ENCODE assay signal across 16 cellular contexts in genomic region chr1:160884091-160884490, GRCh38. TPM values are rescaled to one million over a fixed set of nuclear protein-coding genes. Genes with fewer than 3 reads are reported as not detected.
DNase-seq lines count a peak whose midpoint lies in the region; ATAC-seq, FAIRE-seq and TF ChIP-seq lines count a peak whose summit lies in the region.
"Had no signal": no experiment of that assay in that cellular context is flagged by ENCODE, and none has a peak within 500 bp of the region (broad histone marks: within the 10 kb centered on the region; RNA-seq: fewer than 3 reads in every experiment).

No MANE protein-coding gene starts in this region.

- DNase-seq in NOMO-1 treated with DMSO at 0.1 percent for 48 hours (lab: John Stamatoyannopoulos, UW; ENCODE audit: unreplicated experiment) (peak; percentile 19), NOMO-1 treated with dmso at 0.1 percent for 144 hours (lab: John Stamatoyannopoulos, UW; ENCODE audit: unreplicated experiment) (no peak), MM.1S (no peak), SKM-1 treated with dmso at 0.1 percent for 144 hours (lab: John Stamatoyannopoulos, UW; ENCODE audit: unreplicated experiment) (peak; percentile 43), progenitor cell of endocrine pancreas (ENCODE audit: low spot score, unreplicated experiment) (no peak), GM19239 (ENCODE audit: insufficient read length, low spot score) (no peak), NCI-H345 (lab: John Stamatoyannopoulos, UW) (no peak)
- DNase-seq: CD4-positive, alpha-beta T cell; DMS 273 treated with DMSO at 0.1 percent for 48 hours; GM23248 had no signal

- H3K27me3 ChIP-seq in MM.1S (replicated peaks; ENCODE audit: insufficient read depth, low read length): no peaks in the 10 kb centered on the region
- H3K27me3 ChIP-seq: BLaER1 treated with 17β-estradiol and CSF1 and Interleukin-3, amounts not matched to agents 10 nM and 100 nM had no signal

- H3K9me2 ChIP-seq in MM.1S (replicated peaks; ENCODE audit: insufficient read depth, low read length): no peaks in the 10 kb centered on the region

- ATAC-seq in GM19452 (IDR thresholded peaks at IDR 0.05; ENCODE audit: unreplicated experiment): no peak

- no peak overlapping the region for H3K4me2 ChIP-seq in MM.1S (ENCODE audit: low read depth, low read length)
- H3K4me2 ChIP-seq: BLaER1 treated with 17β-estradiol and CSF1 and Interleukin-3, amounts not matched to agents 10 nM and 100 nM had no signal

- H3K9me3 Mint-ChIP-seq in progenitor cell of endocrine pancreas (ENCODE audit: low read depth): no peaks in the 10 kb centered on the region
- H3K9me3 Mint-ChIP-seq: CD4-positive, alpha-beta T cell had no signal

- H3F3A ChIP-seq in MM.1S (ENCODE audit: insufficient read depth, low read length): no peaks in the 10 kb centered on the region

- peak overlapping the region; percentile 65; the same call in 1 of the 2 replicates for H2AFZ ChIP-seq in MM.1S (ENCODE audit: low read length)
- H2AFZ ChIP-seq: GM23248 had no signal

- TF ChIP-seq CTCF in MM.1S (IDR thresholded peaks at IDR 0.05; ENCODE audit: low read length) (no peak), progenitor cell of endocrine pancreas (IDR thresholded peaks at IDR 0.05; ENCODE audit: unreplicated experiment) (no peak)

- H3K27ac Mint-ChIP-seq in progenitor cell of endocrine pancreas: peak overlapping the region; percentile 0
- H3K27ac Mint-ChIP-seq: CD4-positive, alpha-beta T cell had no signal

- H3K36me3 ChIP-seq in MM.1S (replicated peaks; ENCODE audit: insufficient read depth, low read length): no peaks in the 10 kb centered on the region
- H3K36me3 ChIP-seq: BLaER1 treated with 17β-estradiol and CSF1 and Interleukin-3, amounts not matched to agents 10 nM and 100 nM had no signal

- H3K4me3 Mint-ChIP-seq in progenitor cell of endocrine pancreas (ENCODE audit: low read depth): no peak overlapping the region
- H3K4me3 Mint-ChIP-seq: CD4-positive, alpha-beta T cell had no signal

- H3K36me3 Mint-ChIP-seq in progenitor cell of endocrine pancreas (ENCODE audit: insufficient read depth): no peaks in the 10 kb centered on the region

- no peak overlapping the region for H3K4me3 ChIP-seq in MM.1S (ENCODE audit: low read length)
- H3K4me3 ChIP-seq: BLaER1 treated with 17β-estradiol and CSF1 and Interleukin-3, amounts not matched to agents 10 nM and 100 nM; GM23248 had no signal

- H3K27ac ChIP-seq in MM.1S (ENCODE audit: low read length): no peak overlapping the region
- H3K27ac ChIP-seq: BLaER1 treated with 17β-estradiol and CSF1 and Interleukin-3, amounts not matched to agents 10 nM and 100 nM; GM23248 had no signal

- H3K4me1 ChIP-seq in MM.1S (ENCODE audit: low read length): no peaks in the 10 kb centered on the region

- no peaks in the 10 kb centered on the region for H3K79me2 ChIP-seq in MM.1S (ENCODE audit: low read length)

- FAIRE-seq in GM19239 (lab: Jason Lieb, UNC): no peak

- no peaks in the 10 kb centered on the region for H4K20me1 ChIP-seq in MM.1S (ENCODE audit: insufficient read depth, low read length)
- H4K20me1 ChIP-seq: BLaER1 treated with 17β-estradiol and CSF1 and Interleukin-3, amounts not matched to agents 10 nM and 100 nM had no signal

- H3K27me3 Mint-ChIP-seq in progenitor cell of endocrine pancreas: no peaks in the 10 kb centered on the region

- no peak overlapping the region for H3K9ac ChIP-seq in MM.1S (ENCODE audit: low read length)
- H3K9ac ChIP-seq: BLaER1 treated with 17β-estradiol and CSF1 and Interleukin-3, amounts not matched to agents 10 nM and 100 nM; GM23248 had no signal

- H3K4me1 Mint-ChIP-seq in progenitor cell of endocrine pancreas (ENCODE audit: low read depth): peaks cover 8% of the 10 kb centered on the region

- no peaks in the 10 kb centered on the region for H3K9me3 ChIP-seq in MM.1S (replicated peaks; ENCODE audit: insufficient read depth, low read length)
- H3K9me3 ChIP-seq: BLaER1 treated with 17β-estradiol and CSF1 and Interleukin-3, amounts not matched to agents 10 nM and 100 nM had no signal

RNA-seq across cellular contexts. Expression of gene ITLN1, which starts 0.9 kb away (rescaled TPM):
- 0.33 TPM in 1 of 2 replicates, not detected in the other for total RNA-seq in progenitor cell of endocrine pancreas
- total RNA-seq: Calu3; CD4-positive, alpha-beta T cell; GM23248; H7; HT1080 had no signal

RNA-seq across cellular contexts. Expression of gene CD244, which starts 21.4 kb away (rescaled TPM):
- total RNA-seq in progenitor cell of endocrine pancreas: not detected in 2 replicates
- total RNA-seq: Calu3, Daoy, GM23248, H7, HT1080 had no signal

Comparison
In these comparisons a context has a peak if more than half of its experiments do, and no peak if none do; other contexts are left out.
1. DNase-seq: peak in NOMO-1 treated with DMSO at 0.1 percent for 48 hours (single experiment) and SKM-1 treated with dmso at 0.1 percent for 144 hours (single experiment); none in NOMO-1 treated with dmso at 0.1 percent for 144 hours (single experiment), MM.1S (single experiment), progenitor cell of endocrine pancreas (single experiment), GM19239 (single experiment) and NCI-H345 (single experiment).